8 cellular contexts compared by ENCODE assay signal in genomic region chr5:177317959-177318377, GRCh38. TPM values are rescaled to one million over a fixed set of nuclear protein-coding genes. Genes with fewer than 3 reads are reported as not detected.
DNase-seq lines count a peak whose midpoint lies in the region; ATAC-seq and TF ChIP-seq lines count a peak whose summit lies in the region.

No MANE protein-coding gene starts in this region.

- H3K27ac Mint-ChIP-seq in activated naive CD4-positive, alpha-beta T cell treated with anti-CD3 and anti-CD28 coated beads, Interleukin-2, amount 50 U/mL, for 72 hours, result no peak overlapping the region

- H3K27ac ChIP-seq in prostate gland, result no peak overlapping the region

- H3K27me3 ChIP-seq in MG63, result no peaks in the 10 kb centered on the region
- no peaks in the 10 kb centered on the region for H3K27me3 ChIP-seq in prostate gland (replicated peaks; ENCODE audit: insufficient read depth)

- H3K4me1 ChIP-seq in prostate gland (replicated peaks), result no peaks in the 10 kb centered on the region

- peaks cover 20% of the 10 kb centered on the region for H3K36me3 ChIP-seq in MG63
- no peaks in the 10 kb centered on the region for H3K36me3 ChIP-seq in prostate gland

- peak; percentile 71 to 91 (median 81) for TF ChIP-seq CTCF in prostate gland (IDR thresholded peaks at IDR 0.05)

- WGBS in prostate gland, result 27% methylated on average over 7 of the region's 7 CpGs

- no peaks in the 10 kb centered on the region for H3K36me3 Mint-ChIP-seq in activated naive CD4-positive, alpha-beta T cell treated with anti-CD3 and anti-CD28 coated beads, Interleukin-2, amount 50 U/mL, for 72 hours

- H3K9me3 ChIP-seq in MG63 (no peaks in the 10 kb centered on the region), prostate gland (no peaks in the 10 kb centered on the region)

- intact Hi-C loops in Right ventricle myocardium superior (cut with DNase I), result no loop called here
- intact Hi-C loops in prostate gland (cut with DNase I), result loop anchor here (2.0 to 5.0 kb wide), 2 partner anchors 65 to 139 kb away; no protein-coding TSS in a partner anchor

- peak; percentile 65 for DNase-seq in GDM1 (lab: John Stamatoyannopoulos, UW)
- DNase-seq in MG63, result peak; percentile 74
- peak; percentile 62 for DNase-seq in SKM-1 (lab: John Stamatoyannopoulos, UW; ENCODE audit: unreplicated experiment)
- peak in 1 of 2 donors; percentile 77 for DNase-seq in activated naive CD4-positive, alpha-beta T cell treated with anti-CD3 and anti-CD28 coated beads, Interleukin-2, amount 50 U/mL, for 72 hours (ENCODE audit: low spot score in 2 of 2)
- peak; percentile 79 for DNase-seq in Right ventricle myocardium superior
- peak; percentile 80 for DNase-seq in prostate gland (ENCODE audit: low spot score)

- H3K4me3 ChIP-seq in MG63 (no peak overlapping the region), prostate gland (no peak overlapping the region)

- no peak for TF ChIP-seq POLR2A in prostate gland (IDR thresholded peaks at IDR 0.05)

- ATAC-seq in activated naive CD4-positive, alpha-beta T cell treated with anti-CD3 and anti-CD28 coated beads, Interleukin-2, amount 50 U/mL, for 72 hours, result peak; percentile 59 to 60
- peak; percentile 69 for ATAC-seq in Right ventricle myocardium superior (ENCODE audit: poor library complexity)
- ATAC-seq in HG02885 (IDR thresholded peaks at IDR 0.05; ENCODE audit: poor library complexity, unreplicated experiment), result no peak
- no peak for ATAC-seq in HG02840 (IDR thresholded peaks at IDR 0.05; ENCODE audit: low FRiP score, unreplicated experiment)

- no peaks in the 10 kb centered on the region for H3K9me3 Mint-ChIP-seq in activated naive CD4-positive, alpha-beta T cell treated with anti-CD3 and anti-CD28 coated beads, Interleukin-2, amount 50 U/mL, for 72 hours

RNA-seq across cellular contexts. Expression of gene MXD3, which starts 6.3 kb away (rescaled TPM):
- 52.9 and 53.3 TPM in 2 replicates for total RNA-seq in MG63 (2014; rRNA removed; shearing (Covaris generic); ENCODE audit: low replicate concordance)
- 10 to 100 TPM; 31.4 to 73.9 TPM for total RNA-seq in activated naive CD4-positive, alpha-beta T cell treated with anti-CD3 and anti-CD28 coated beads, Interleukin-2, amount 50 U/mL, for 72 hours
- 2.5 TPM for total RNA-seq in Right ventricle myocardium superior
- 10 to 100 TPM; 13.5 to 20.5 TPM for total RNA-seq in prostate gland

RNA-seq across cellular contexts. Expression of gene PRELID1, which starts 14.4 kb away (rescaled TPM):
- 914 and 924 TPM in 2 replicates for total RNA-seq in MG63 (2014; rRNA removed; shearing (Covaris generic); ENCODE audit: low replicate concordance)
- total RNA-seq in activated naive CD4-positive, alpha-beta T cell treated with anti-CD3 and anti-CD28 coated beads, Interleukin-2, amount 50 U/mL, for 72 hours, result 100 to 1,000 TPM; 161 to 206 TPM
- total RNA-seq in Right ventricle myocardium superior, result 27.6 TPM
- 10 to 100 TPM; 76.5 to 95.8 TPM for total RNA-seq in prostate gland

RNA-seq across cellular contexts. Expression of gene RAB24, which starts 14.4 kb away (rescaled TPM):
- total RNA-seq in MG63 (2014; rRNA removed; shearing (Covaris generic); ENCODE audit: low replicate concordance), result 50.3 and 61.3 TPM in 2 replicates
- total RNA-seq in activated naive CD4-positive, alpha-beta T cell treated with anti-CD3 and anti-CD28 coated beads, Interleukin-2, amount 50 U/mL, for 72 hours, result 10 to 100 TPM; 14.8 to 21.5 TPM
- total RNA-seq in Right ventricle myocardium superior, result 21.2 TPM
- total RNA-seq in prostate gland, result 10 to 100 TPM; 30.0 to 30.4 TPM

RNA-seq across cellular contexts. Expression of gene LMAN2, which starts 33.5 kb away (rescaled TPM):
- total RNA-seq in MG63 (2014; rRNA removed; shearing (Covaris generic); ENCODE audit: low replicate concordance), result 296 and 502 TPM in 2 replicates
- total RNA-seq in activated naive CD4-positive, alpha-beta T cell treated with anti-CD3 and anti-CD28 coated beads, Interleukin-2, amount 50 U/mL, for 72 hours, result 100 to 1,000 TPM in 1 of 2 donors, 10 to 100 TPM in 1; 96.7 to 108 TPM
- 56.8 TPM for total RNA-seq in Right ventricle myocardium superior
- total RNA-seq in prostate gland, result 100 to 1,000 TPM; 350 to 369 TPM

RNA-seq across cellular contexts. Expression of gene RGS14, which starts 39.8 kb away (rescaled TPM):
- 10.7 and 16.7 TPM in 2 replicates for total RNA-seq in MG63 (2014; rRNA removed; shearing (Covaris generic); ENCODE audit: low replicate concordance)
- total RNA-seq in activated naive CD4-positive, alpha-beta T cell treated with anti-CD3 and anti-CD28 coated beads, Interleukin-2, amount 50 U/mL, for 72 hours, result 10 to 100 TPM; 22.0 to 77.6 TPM
- total RNA-seq in Right ventricle myocardium superior (2.4 TPM), prostate gland (10 to 100 TPM; 13.3 to 24.2 TPM)

Comparison
In these comparisons a context has a peak if more than half of its experiments do, and no peak if none do; other contexts are left out.
1. ATAC-seq: peak in activated naive CD4-positive, alpha-beta T cell treated with anti-CD3 and anti-CD28 coated beads, Interleukin-2, amount 50 U/mL, for 72 hours (2 of 2) and Right ventricle myocardium superior (single experiment); none in HG02885 (single experiment) and HG02840 (single experiment).